In the genomic region with DNA sequence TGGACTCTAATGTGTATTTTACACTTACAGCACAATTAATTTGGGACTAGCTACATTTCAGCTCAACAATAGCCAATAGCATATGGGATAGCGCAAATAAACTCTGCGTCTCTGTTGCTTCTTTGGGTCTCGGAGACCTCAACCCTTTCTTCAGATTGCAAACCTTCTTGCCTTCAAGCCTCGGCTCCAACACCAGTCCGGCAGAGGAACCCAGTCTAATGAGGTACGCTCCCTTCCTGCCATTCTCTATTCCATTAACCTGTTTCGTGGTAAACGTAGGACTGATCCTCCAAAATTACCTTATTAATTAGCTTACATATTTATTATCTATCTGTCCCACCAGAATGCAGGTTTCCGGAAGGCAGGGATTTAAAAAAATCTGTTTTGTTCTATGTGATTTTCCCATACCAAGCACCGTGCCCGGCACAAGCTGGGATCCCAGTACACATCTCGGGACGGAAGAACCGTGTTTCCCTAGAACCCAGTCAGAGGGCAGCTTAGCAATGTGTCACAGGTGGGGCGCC, we compare ENCODE assay signal across 10 cellular contexts. TPM values are rescaled to one million over a fixed set of nuclear protein-coding genes. Genes with fewer than 3 reads are reported as not detected.
DNase-seq lines count a peak whose midpoint lies in the region; ATAC-seq, FAIRE-seq and TF ChIP-seq lines count a peak whose summit lies in the region.
"Had no signal": no experiment of that assay in that cellular context is flagged by ENCODE, and none has a peak within 500 bp of the region (broad histone marks: within the 10 kb centered on the region; RNA-seq: fewer than 3 reads in every experiment).

No MANE protein-coding gene starts in this region.

- peak overlapping the region; percentile 70 for H3K9ac ChIP-seq in astrocyte (ENCODE audit: low read length)

- no peak for TF ChIP-seq POLR2A in suprapubic skin (IDR thresholded peaks at IDR 0.05)

- CTCF ChIA-PET in activated CD4-positive, alpha-beta T cell treated with anti-CD3 and anti-CD28 coated beads for 36 hours (lab: Charles Lee): interaction anchor here (0.6 to 1.0 kb wide), 3 partner anchors 10 to 100 kb away, joined by 3 to 4 read pairs (median 3); no protein-coding TSS in a partner anchor

- H3K27ac Mint-ChIP-seq in activated CD4-positive, alpha-beta T cell treated with anti-CD3 and anti-CD28 coated beads for 36 hours: no peak overlapping the region
- H3K27ac Mint-ChIP-seq in astrocyte (ENCODE audit: unreplicated experiment): no peak overlapping the region
- H3K27ac Mint-ChIP-seq in stimulated activated memory B cell treated with anti-CD40 and anti-IgM and Interleukin-4, amounts not matched to agents 10 μg/mL and 1 μg/mL and 100 μg/mL, for 72 hours: no peak overlapping the region
- H3K27ac Mint-ChIP-seq: CD8-positive, alpha-beta memory T cell had no signal

- H3K9me3 ChIP-seq in astrocyte (ENCODE audit: insufficient read depth, low read depth, low read length): no peaks in the 10 kb centered on the region
- H3K9me3 ChIP-seq in left lung: no peaks in the 10 kb centered on the region
- H3K9me3 ChIP-seq in suprapubic skin: no peaks in the 10 kb centered on the region

- H3K27me3 Mint-ChIP-seq in activated CD4-positive, alpha-beta T cell treated with anti-CD3 and anti-CD28 coated beads for 36 hours: peaks cover 54% of the 10 kb centered on the region
- peaks cover 14% of the 10 kb centered on the region for H3K27me3 Mint-ChIP-seq in astrocyte (ENCODE audit: low read depth, unreplicated experiment)
- H3K27me3 Mint-ChIP-seq in stimulated activated memory B cell treated with anti-CD40 and anti-IgM and Interleukin-4, amounts not matched to agents 10 μg/mL and 1 μg/mL and 100 μg/mL, for 72 hours: peaks cover 44% of the 10 kb centered on the region

- TF ChIP-seq EP300 in suprapubic skin (IDR thresholded peaks at IDR 0.05): no peak

- intact Hi-C loops in activated CD4-positive, alpha-beta T cell treated with anti-CD3 and anti-CD28 coated beads for 36 hours (cut with DNase I, micrococcal nuclease): loop anchor here in 1 of 2 experiments (1.0 to 5.0 kb wide), 2 partner anchors 33 to 315 kb away; no protein-coding TSS in a partner anchor
- intact Hi-C loops in left lung (cut with DNase I): no loop called here

- peaks cover 22% of the 10 kb centered on the region for H3K4me1 Mint-ChIP-seq in activated CD4-positive, alpha-beta T cell treated with anti-CD3 and anti-CD28 coated beads for 36 hours
- H3K4me1 Mint-ChIP-seq in astrocyte (ENCODE audit: low read depth, unreplicated experiment): peaks cover 14% of the 10 kb centered on the region
- H3K4me1 Mint-ChIP-seq in stimulated activated memory B cell treated with anti-CD40 and anti-IgM and Interleukin-4, amounts not matched to agents 10 μg/mL and 1 μg/mL and 100 μg/mL, for 72 hours: no peaks in the 10 kb centered on the region

- H3K27ac ChIP-seq in astrocyte (ENCODE audit: low read depth, low read length) (no peak overlapping the region), left lung (peak overlapping the region; percentile 85 to 86), suprapubic skin (no peak overlapping the region)

- POLR2A ChIA-PET in activated CD4-positive, alpha-beta T cell treated with anti-CD3 and anti-CD28 coated beads for 36 hours (lab: Charles Lee): no interaction called here

- no peaks in the 10 kb centered on the region for H3K9me3 Mint-ChIP-seq in activated CD4-positive, alpha-beta T cell treated with anti-CD3 and anti-CD28 coated beads for 36 hours (ENCODE audit: low read depth)
- no peaks in the 10 kb centered on the region for H3K9me3 Mint-ChIP-seq in astrocyte (ENCODE audit: unreplicated experiment)
- no peaks in the 10 kb centered on the region for H3K9me3 Mint-ChIP-seq in stimulated activated memory B cell treated with anti-CD40 and anti-IgM and Interleukin-4, amounts not matched to agents 10 μg/mL and 1 μg/mL and 100 μg/mL, for 72 hours

- no peak for DNase-seq in activated CD4-positive, alpha-beta T cell treated with anti-CD3 and anti-CD28 coated beads for 36 hours
- DNase-seq in activated CD4-positive, alpha-beta T cell treated with anti-CD3 and anti-CD28 coated beads, Interleukin-2, amount 50 U/mL, for 4 hours: no peak
- DNase-seq in astrocyte (ENCODE audit: low read depth) (no peak), left lung (no peak), suprapubic skin (ENCODE audit: low spot score in 2 of 2) (no peak), NCI-H128 (lab: John Stamatoyannopoulos, UW; ENCODE audit: unreplicated experiment) (no peak)
- DNase-seq: CD8-positive, alpha-beta memory T cell; NCI-H774 had no signal

- H3K4me2 ChIP-seq in astrocyte (ENCODE audit: low read length): peak overlapping the region; percentile 91

- H3K27me3 ChIP-seq in astrocyte (ENCODE audit: insufficient read depth, low read length): peaks cover 11% of the 10 kb centered on the region
- peaks cover 0 to 46% of the 10 kb centered on the region in 2 donors for H3K27me3 ChIP-seq in left lung
- H3K27me3 ChIP-seq in suprapubic skin: peaks cover 8% of the 10 kb centered on the region

- peak overlapping the region; percentile 46 for H3K4me3 Mint-ChIP-seq in activated CD4-positive, alpha-beta T cell treated with anti-CD3 and anti-CD28 coated beads for 36 hours
- H3K4me3 Mint-ChIP-seq in astrocyte (ENCODE audit: unreplicated experiment): peak overlapping the region; percentile 87
- no peak overlapping the region for H3K4me3 Mint-ChIP-seq in stimulated activated memory B cell treated with anti-CD40 and anti-IgM and Interleukin-4, amounts not matched to agents 10 μg/mL and 1 μg/mL and 100 μg/mL, for 72 hours
- H3K4me3 Mint-ChIP-seq: CD8-positive, alpha-beta memory T cell had no signal

- no peaks in the 10 kb centered on the region for H3K36me3 Mint-ChIP-seq in activated CD4-positive, alpha-beta T cell treated with anti-CD3 and anti-CD28 coated beads for 36 hours (ENCODE audit: low read depth)
- H3K36me3 Mint-ChIP-seq in astrocyte (ENCODE audit: low read depth, unreplicated experiment): no peaks in the 10 kb centered on the region
- H3K36me3 Mint-ChIP-seq in stimulated activated memory B cell treated with anti-CD40 and anti-IgM and Interleukin-4, amounts not matched to agents 10 μg/mL and 1 μg/mL and 100 μg/mL, for 72 hours: no peaks in the 10 kb centered on the region
- H3K36me3 Mint-ChIP-seq: CD8-positive, alpha-beta memory T cell had no signal

- no peak for FAIRE-seq in astrocyte (lab: Jason Lieb, UNC)

- H3K36me3 ChIP-seq in astrocyte (ENCODE audit: insufficient read depth, low read length) (no peaks in the 10 kb centered on the region), left lung (no peaks in the 10 kb centered on the region), suprapubic skin (no peaks in the 10 kb centered on the region)

- TF ChIP-seq CTCF in astrocyte (IDR thresholded peaks at IDR 0.05; ENCODE audit: insufficient read depth, low read depth, low read length) (no peak), left lung (IDR thresholded peaks at IDR 0.05) (no peak), suprapubic skin (IDR thresholded peaks at IDR 0.05) (no peak)

- peak overlapping the region; percentile 97 for H2AFZ ChIP-seq in astrocyte (ENCODE audit: low read depth, low read length)

- H3K4me1 ChIP-seq in astrocyte (ENCODE audit: insufficient read depth, low read length) (peaks cover 3% of the 10 kb centered on the region), left lung (peaks cover 15 to 41% of the 10 kb centered on the region in 2 donors), suprapubic skin (peaks cover 40% of the 10 kb centered on the region)

- H3K79me2 ChIP-seq in astrocyte (ENCODE audit: insufficient read depth, low read length): peaks cover 10% of the 10 kb centered on the region

- 28% methylated on average over 14 of the region's 15 CpGs for WGBS in suprapubic skin

- ATAC-seq in activated CD4-positive, alpha-beta T cell treated with anti-CD3 and anti-CD28 coated beads for 36 hours: no peak
- ATAC-seq in left lung (no peak), HG02571 (IDR thresholded peaks at IDR 0.05; ENCODE audit: unreplicated experiment) (no peak)
- no peak for ATAC-seq in stimulated activated memory B cell treated with anti-CD40 and anti-IgM and Interleukin-4, amounts not matched to agents 10 μg/mL and 1 μg/mL and 100 μg/mL, for 72 hours

- H3K4me3 ChIP-seq in astrocyte (ENCODE audit: insufficient read depth, low read depth, low read length) (peak overlapping the region; percentile 71), left lung (peak overlapping the region; percentile 74), suprapubic skin (peak overlapping the region; percentile 59)

- H4K20me1 ChIP-seq in astrocyte (ENCODE audit: insufficient read depth, low read length): no peaks in the 10 kb centered on the region

RNA-seq across cellular contexts. Expression of a gene that starts 0.5 kb away (rescaled TPM):
- total RNA-seq in activated CD4-positive, alpha-beta T cell treated with anti-CD3 and anti-CD28 coated beads for 36 hours: 1 to 10 TPM; 3.9 to 5.6 TPM
- total RNA-seq in astrocyte: 31.1 and 35.1 TPM in 2 replicates
- total RNA-seq in left lung: 100 to 1,000 TPM in 1 of 2 donors, 10 to 100 TPM in 1; 78.2 to 123 TPM
- 10 to 100 TPM in 2 of 4 donors, 1 to 10 TPM in 2; 5.4 to 13.4 (median 9.8) TPM for total RNA-seq in suprapubic skin

Comparison
In these comparisons a context has a peak if more than half of its experiments do, and no peak if none do; other contexts are left out.
1. H3K27ac ChIP-seq: peak in left lung (2 of 2); none in astrocyte (single experiment) and suprapubic skin (single experiment).
2. Peak in every context shown above with its lines, with median percentiles within 50 percentile points of each other: H3K4me3 ChIP-seq.